Comparison of ENCODE assay signal across 26 cellular contexts in the genomic region with DNA sequence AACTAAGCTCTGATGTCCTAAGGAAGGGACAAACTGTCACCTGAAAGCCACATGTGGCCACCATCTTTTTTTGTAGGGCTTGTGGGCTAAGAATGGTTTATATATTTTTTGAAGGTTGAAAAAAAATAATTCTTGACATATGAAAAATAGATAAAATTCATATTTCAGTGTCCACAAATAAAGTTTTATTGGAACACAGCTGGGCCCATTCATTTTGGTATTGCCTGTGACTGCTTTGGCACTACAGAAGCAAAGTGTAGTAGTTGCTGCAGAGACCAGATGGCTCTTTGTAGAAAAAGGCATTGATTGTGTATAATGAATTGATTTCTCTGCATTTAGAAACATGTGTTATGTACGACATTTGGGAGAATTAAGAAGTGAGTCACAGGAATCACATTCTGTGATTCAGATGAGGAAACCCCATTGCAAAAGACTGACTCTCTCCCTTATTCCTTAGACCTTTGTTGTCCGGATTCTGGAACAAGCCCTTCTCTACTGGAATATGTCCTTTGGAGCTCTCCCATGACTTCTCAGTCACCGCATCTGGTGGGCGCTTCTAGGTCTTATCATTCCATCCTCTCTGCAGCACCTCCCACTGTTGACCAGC.
"Had no signal": no experiment of that assay in that cellular context is flagged by ENCODE, and none has a peak within 500 bp of the region (broad histone marks: within the 10 kb centered on the region; RNA-seq: fewer than 3 reads in every experiment).

No MANE protein-coding gene starts in this region.

- H3K36me3 ChIP-seq: ascending aorta, cardiac muscle cell, Peyer's patch, SJCRH30 had no signal

- H3K4me3 ChIP-seq: ascending aorta, body of pancreas, cardiac muscle cell, Peyer's patch, SJCRH30 had no signal

- H3K27me3 ChIP-seq: ascending aorta, body of pancreas, cardiac muscle cell, Peyer's patch, SJCRH30 had no signal

- H3K27ac ChIP-seq: ascending aorta, body of pancreas, cardiac muscle cell, Peyer's patch, RWPE1, SJCRH30 had no signal

- ATAC-seq: activated naive CD4-positive, alpha-beta T cell treated with anti-CD3 and anti-CD28 coated beads, Interleukin-2, amount 50 U/mL, for 72 hours; activated naive CD8-positive, alpha-beta T cell treated with anti-CD3 and anti-CD28 coated beads, Interleukin-2, amount 50 U/mL, for 24 hours; activated T-cell treated with anti-CD3 and anti-CD28 coated beads, Interleukin-2, amount 50 U/mL, for 4 hours; body of pancreas; SK-N-SH treated with all-trans-retinoic acid at 6 μM for 48 hours; WTC11 had no signal

- H3K4me1 ChIP-seq: ascending aorta, body of pancreas, Peyer's patch, SJCRH30 had no signal

- DNase-seq: activated CD4-positive, alpha-beta T cell treated with anti-CD3 and anti-CD28 coated beads for 1 hour; activated CD4-positive, alpha-beta T cell treated with anti-CD3 and anti-CD28 coated beads, Interleukin-2, amount 10 ng/mL, durations not matched to agents 24 days and 14 days; activated CD4-positive, alpha-beta T cell treated with anti-CD3 and anti-CD28 coated beads, Interleukin-2, amount 50 U/mL, for 48 hours; activated CD8-positive, alpha-beta memory T cell treated with anti-CD3 and anti-CD28 coated beads for 24 hours; activated effector memory CD4-positive, alpha-beta T cell treated with anti-CD3 and anti-CD28 coated beads, Interleukin-2, amount 50 U/mL, for 16 hours; activated naive CD4-positive, alpha-beta T cell treated with Interleukin-2 at 50 U/mL for 16 hours; activated naive CD8-positive, alpha-beta T cell treated with anti-CD3 and anti-CD28 coated beads, Interleukin-2, amount 50 U/mL, for 24 hours; activated T-cell treated with anti-CD3 and anti-CD28 coated beads, Interleukin-2, amount 50 U/mL, for 4 hours; amniotic stem cell; body of pancreas; Kasumi-1; NCI-H1048; NCI-H146; NCI-H187 treated with DMSO at 0.1 percent for 48 hours; NCI-H2081 treated with DMSO at 0.1 percent for 48 hours; NCI-H446; NCI-H524; Peyer's patch; Right ventricle myocardium superior; SJCRH30 had no signal

- H3K9me3 ChIP-seq: ascending aorta, body of pancreas, Peyer's patch, SJCRH30 had no signal
